ENCODE assay signal across 7 cellular contexts in the genomic region with DNA sequence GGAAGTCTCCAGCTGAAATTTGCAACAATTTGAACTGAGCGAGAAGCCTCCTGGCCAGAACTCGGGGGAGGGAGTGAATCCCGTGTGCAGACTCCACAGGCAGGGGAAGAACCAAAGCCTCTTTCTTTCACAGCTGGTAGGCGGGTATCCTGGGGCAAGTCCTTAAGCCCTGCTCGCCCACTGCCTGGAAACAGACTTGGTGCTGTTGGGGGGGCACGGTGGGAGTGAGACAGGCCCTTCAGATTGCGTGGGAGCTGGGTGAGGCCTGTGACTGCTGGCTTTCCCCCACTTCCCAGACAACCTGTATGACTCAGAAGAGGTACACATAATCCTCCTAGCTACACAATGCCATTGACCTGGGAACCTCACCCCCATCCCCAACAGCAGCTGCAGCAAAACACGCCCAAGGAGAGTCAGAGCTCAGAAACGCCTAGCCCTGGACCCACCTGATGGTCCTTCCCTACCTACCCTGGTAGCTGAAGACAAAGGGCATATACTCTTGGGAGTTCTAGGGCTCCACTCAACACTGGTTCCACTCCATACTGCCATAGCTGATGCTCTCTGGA.
"Had no signal": no experiment of that assay in that cellular context is flagged by ENCODE, and none has a peak within 500 bp of the region (broad histone marks: within the 10 kb centered on the region; RNA-seq: fewer than 3 reads in every experiment).

No MANE protein-coding gene starts in this region.

- H3K4me3 ChIP-seq: GM23248, HAP-1 had no signal

- H3K36me3 ChIP-seq: HAP-1 had no signal

- H3K4me3 Mint-ChIP-seq: IgD-negative memory B cell had no signal

- H3K27ac ChIP-seq: GM23248 had no signal

- H3K9me3 ChIP-seq: HAP-1 had no signal

- DNase-seq: GM23248, GOT3, H7 had no signal

- FAIRE-seq: HTR-8/SVneo had no signal

- H3K9ac ChIP-seq: GM23248 had no signal

- ATAC-seq: HCT116 had no signal

- H3K4me1 ChIP-seq: HAP-1 had no signal

- H3K36me3 Mint-ChIP-seq: IgD-negative memory B cell had no signal

- H3K27ac Mint-ChIP-seq: IgD-negative memory B cell had no signal

- H3K4me1 Mint-ChIP-seq: IgD-negative memory B cell had no signal
